In the genomic region with DNA sequence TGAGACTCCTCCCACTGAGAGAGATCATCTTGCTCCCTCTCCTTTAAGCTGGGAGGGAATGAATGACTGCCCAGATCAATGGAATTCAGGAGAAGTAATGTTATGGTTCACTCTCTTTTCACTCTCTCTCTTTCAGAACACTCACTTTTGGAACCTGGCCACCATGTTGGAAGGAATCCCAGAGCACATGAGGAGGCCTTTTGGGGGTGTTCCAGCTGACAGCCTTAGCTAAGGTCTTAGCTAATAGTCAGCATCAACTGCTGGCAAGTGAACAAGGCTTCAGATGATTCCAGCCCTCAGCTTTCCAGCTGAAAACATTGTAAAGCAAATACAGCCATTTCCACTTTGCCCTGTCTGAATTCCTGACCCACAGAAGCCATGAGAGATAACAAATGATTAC, we compare ENCODE assay signal across 16 cellular contexts.
DNase-seq lines count a peak whose midpoint lies in the region; ATAC-seq and TF ChIP-seq lines count a peak whose summit lies in the region.
"Had no signal": no experiment of that assay in that cellular context is flagged by ENCODE, and none has a peak within 500 bp of the region (broad histone marks: within the 10 kb centered on the region; RNA-seq: fewer than 3 reads in every experiment).

No MANE protein-coding gene starts in this region.

- H3K79me2 ChIP-seq in mammary epithelial cell (ENCODE audit: insufficient read depth, low read length) (no peaks in the 10 kb centered on the region), hepatocyte (no peaks in the 10 kb centered on the region), GM23338 (replicated peaks; ENCODE audit: insufficient read depth) (no peaks in the 10 kb centered on the region)

- H3K27me3 Mint-ChIP-seq in MCF 10A (ENCODE audit: insufficient read depth, unreplicated experiment) (no peaks in the 10 kb centered on the region), GM23338 (ENCODE audit: insufficient read depth, low read depth, poor library complexity) (peaks cover 7% of the 10 kb centered on the region)
- H3K27me3 Mint-ChIP-seq: activated naive CD8-positive, alpha-beta T cell; type B pancreatic cell had no signal

- H4K20me1 ChIP-seq in mammary epithelial cell (ENCODE audit: insufficient read depth, low read length) (no peaks in the 10 kb centered on the region), hepatocyte (ENCODE audit: insufficient read depth, poor library complexity, severe bottlenecking) (no peaks in the 10 kb centered on the region), GM23338 (replicated peaks; ENCODE audit: insufficient read depth) (no peaks in the 10 kb centered on the region)

- BruUV-seq in MCF 10A (replicated peaks; lab: Mats Ljungman, UMichigan) = no TSS peak
- no TSS peak for BruUV-seq in mammary epithelial cell (replicated peaks; lab: Mats Ljungman, UMichigan)

- no peak overlapping the region for H3K9ac ChIP-seq in mammary epithelial cell (ENCODE audit: insufficient read depth, low read length)
- H3K9ac ChIP-seq: neural progenitor cell had no signal

- no peak overlapping the region for H2AFZ ChIP-seq in mammary epithelial cell (ENCODE audit: low read depth, low read length)
- H2AFZ ChIP-seq in hepatocyte = no peak overlapping the region
- no peak overlapping the region for H2AFZ ChIP-seq in GM23338
- H2AFZ ChIP-seq: neural progenitor cell had no signal

- H3K4me3 ChIP-seq in mammary epithelial cell (replicated peaks in 1 of 3; ENCODE audit: insufficient read depth in 1 of 3, low read depth in 2 of 3, low read length in 3 of 3) (no peak overlapping the region), astrocyte of the cerebellum (ENCODE audit: low read depth, low read length) (no peak overlapping the region), hepatocyte (no peak overlapping the region), testis (no peak overlapping the region), GM23338 (no peak overlapping the region)
- H3K4me3 ChIP-seq: neural progenitor cell, SK-N-MC had no signal

- no peak overlapping the region for H3K4me2 ChIP-seq in mammary epithelial cell (ENCODE audit: insufficient read depth, low read depth, low read length)
- H3K4me2 ChIP-seq in hepatocyte = no peak overlapping the region
- H3K4me2 ChIP-seq in GM23338 = no peak overlapping the region
- H3K4me2 ChIP-seq: neural progenitor cell had no signal

- H3K27ac ChIP-seq in mammary epithelial cell (ENCODE audit: insufficient read depth, low read depth, low read length) (no peak overlapping the region), hepatocyte (no peak overlapping the region), testis (no peak overlapping the region), GM23338 (ENCODE audit: low read depth) (no peak overlapping the region)
- H3K27ac ChIP-seq: neural progenitor cell, SK-N-MC had no signal

- TF ChIP-seq CTCF in MCF 10A (IDR thresholded peaks at IDR 0.05; ENCODE audit: unreplicated experiment) (no peak), mammary epithelial cell (conservative IDR thresholded peaks at IDR 0.05 in 1 of 2, IDR thresholded peaks at IDR 0.05 in 1 of 2; ENCODE audit: extremely low read depth in 1 of 2, insufficient read depth in 1 of 2, low read depth in 1 of 2, low read length in 2 of 2) (no peak), astrocyte of the cerebellum (IDR thresholded peaks at IDR 0.05; ENCODE audit: low read depth, low read length, missing control alignments) (no peak), hepatocyte (IDR thresholded peaks at IDR 0.05; ENCODE audit: poor library complexity) (no peak), testis (IDR thresholded peaks at IDR 0.05) (no peak), GM23338 (conservative IDR thresholded peaks at IDR 0.05; ENCODE audit: low read depth in 2 of 2) (no peak)

- H3K27ac Mint-ChIP-seq in MCF 10A (ENCODE audit: low read depth, unreplicated experiment) = no peak overlapping the region
- no peak overlapping the region for H3K27ac Mint-ChIP-seq in GM23338
- H3K27ac Mint-ChIP-seq: activated naive CD8-positive, alpha-beta T cell; neural progenitor cell; type B pancreatic cell had no signal

- CTCF ChIA-PET in MCF 10A (lab: Yijun Ruan, JAX) = no interaction called here
- CTCF ChIA-PET in mammary epithelial cell (lab: Charles Lee; ENCODE audit: low non-redundant PET) = no interaction called here

- peak; percentile 31 for DNase-seq in MCF 10A (ENCODE audit: unreplicated experiment)
- DNase-seq in mammary epithelial cell = no peak
- peak; percentile 99 for DNase-seq in astrocyte of the cerebellum (ENCODE audit: low read depth)
- DNase-seq in hepatocyte (ENCODE audit: low spot score) = peak; percentile 28
- DNase-seq in testis = peak; percentile 37
- DNase-seq in GM23338 (ENCODE audit: low spot score) = no peak
- DNase-seq: 8988T; KG1; left colon; stimulated activated CD4-positive, alpha-beta T cell treated with anti-CD3 and anti-CD28 coated beads, Interleukin-12 subunit alpha, Interleukin-12 subunit beta, amount 100 ng/mL, for 4 hours had no signal

- H3F3A ChIP-seq in GM23338 (replicated peaks; ENCODE audit: low read depth) = no peaks in the 10 kb centered on the region

- H3K4me1 ChIP-seq in mammary epithelial cell (ENCODE audit: insufficient read depth, low read length) = no peaks in the 10 kb centered on the region
- no peaks in the 10 kb centered on the region for H3K4me1 ChIP-seq in hepatocyte (ENCODE audit: insufficient read depth)
- peaks cover 5% of the 10 kb centered on the region for H3K4me1 ChIP-seq in testis
- H3K4me1 ChIP-seq in GM23338 (ENCODE audit: insufficient read depth) = no peaks in the 10 kb centered on the region

- H3K4me3 Mint-ChIP-seq in MCF 10A (ENCODE audit: unreplicated experiment) (no peak overlapping the region), GM23338 (no peak overlapping the region)
- H3K4me3 Mint-ChIP-seq: activated naive CD8-positive, alpha-beta T cell; neural progenitor cell; type B pancreatic cell had no signal

- H3K9me3 Mint-ChIP-seq in MCF 10A (ENCODE audit: unreplicated experiment) = peaks cover 42% of the 10 kb centered on the region
- H3K9me3 Mint-ChIP-seq in GM23338 = no peaks in the 10 kb centered on the region; the same call in 2 of the 3 replicates
- H3K9me3 Mint-ChIP-seq: type B pancreatic cell had no signal

- no peak for TF ChIP-seq POLR2A in testis (IDR thresholded peaks at IDR 0.05)

- dilution Hi-C loops in mammary epithelial cell (cut with HindIII; ENCODE audit: low sequenced_read_pairs) = no loop called here

- H3K9me2 ChIP-seq in hepatocyte (replicated peaks; ENCODE audit: insufficient read depth) (no peaks in the 10 kb centered on the region), GM23338 (ENCODE audit: insufficient read depth) (peaks cover 20% of the 10 kb centered on the region; the same call in 1 of the 2 replicates)

- H3K36me3 ChIP-seq in mammary epithelial cell (ENCODE audit: insufficient read depth, low read length) (no peaks in the 10 kb centered on the region), hepatocyte (replicated peaks; ENCODE audit: insufficient read depth, low read depth) (no peaks in the 10 kb centered on the region), testis (ENCODE audit: low read depth, missing control alignments) (no peaks in the 10 kb centered on the region), GM23338 (ENCODE audit: insufficient read depth) (no peaks in the 10 kb centered on the region)
- H3K36me3 ChIP-seq: neural progenitor cell had no signal

- no peaks in the 10 kb centered on the region for H3K27me3 ChIP-seq in mammary epithelial cell (ENCODE audit: insufficient read depth, low read length)
- H3K27me3 ChIP-seq in hepatocyte = no peaks in the 10 kb centered on the region
- H3K27me3 ChIP-seq in testis = no peaks in the 10 kb centered on the region
- H3K27me3 ChIP-seq in GM23338 (ENCODE audit: insufficient read depth) = no peaks in the 10 kb centered on the region
- H3K27me3 ChIP-seq: neural progenitor cell had no signal

- H3K4me1 Mint-ChIP-seq in MCF 10A (ENCODE audit: insufficient read depth, unreplicated experiment) (no peaks in the 10 kb centered on the region), GM23338 (peaks cover 11% of the 10 kb centered on the region; the same call in 2 of the 3 replicates)

- H3K36me3 Mint-ChIP-seq in MCF 10A (ENCODE audit: insufficient read depth, unreplicated experiment) (no peaks in the 10 kb centered on the region), GM23338 (ENCODE audit: low read depth) (peaks cover 3% of the 10 kb centered on the region; the same call in 1 of the 3 replicates)
- H3K36me3 Mint-ChIP-seq: activated naive CD8-positive, alpha-beta T cell; neural progenitor cell; type B pancreatic cell had no signal

- in situ Hi-C loops in mammary epithelial cell (cut with MboI; ENCODE audit: low sequenced_read_pairs in 2 of 2) = no loop called here
- in situ Hi-C loops in astrocyte of the cerebellum (cut with HindIII; ENCODE audit: low sequenced_read_pairs) = no loop called here

- ATAC-seq in GM21367 (IDR thresholded peaks at IDR 0.05; ENCODE audit: unreplicated experiment) = no peak
- no peak for ATAC-seq in GM23338
- ATAC-seq in HG02981 (IDR thresholded peaks at IDR 0.05; ENCODE audit: unreplicated experiment) = no peak
- ATAC-seq: left colon had no signal

- POLR2A ChIA-PET in MCF 10A (lab: Yijun Ruan, JAX) = no interaction called here

- H3K9me3 ChIP-seq in mammary epithelial cell (replicated peaks; ENCODE audit: insufficient read depth, low read length) = no peaks in the 10 kb centered on the region
- H3K9me3 ChIP-seq in hepatocyte (ENCODE audit: low read depth) = no peaks in the 10 kb centered on the region
- no peaks in the 10 kb centered on the region for H3K9me3 ChIP-seq in testis

- intact Hi-C loops in MCF 10A (cut with micrococcal nuclease) = no loop called here
- intact Hi-C loops in mammary epithelial cell (cut with micrococcal nuclease) = no loop called here
- intact Hi-C loops in testis (cut with DNase I; ENCODE audit: low total_unique reads) = no loop called here

Comparison
In these comparisons a context has a peak if more than half of its experiments do, and no peak if none do; other contexts are left out.
1. DNase-seq: peak in MCF 10A (single experiment), astrocyte of the cerebellum (single experiment), hepatocyte (single experiment) and testis (single experiment); none in mammary epithelial cell (single experiment) and GM23338 (single experiment).